In the genomic region with DNA sequence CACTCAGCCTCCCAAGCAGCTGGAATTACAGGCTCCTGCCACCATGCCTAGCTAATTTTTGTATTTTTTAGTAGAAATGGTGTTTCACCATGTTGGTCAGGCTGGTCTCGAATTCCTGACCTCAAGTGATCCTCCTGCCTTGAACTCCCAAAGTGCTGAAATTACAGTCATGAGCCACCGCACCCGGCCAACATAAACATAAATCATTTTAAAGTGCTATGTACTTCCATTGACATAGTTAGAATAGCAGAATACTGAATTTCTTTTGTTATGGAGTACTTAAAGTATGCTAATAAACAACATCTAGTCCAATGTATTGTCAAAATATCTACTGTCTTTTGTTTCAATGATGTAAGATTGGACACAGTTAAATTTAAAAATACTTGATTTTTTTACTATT, we compare ENCODE assay signal across 28 cellular contexts.
"Had no signal": no experiment of that assay in that cellular context is flagged by ENCODE, and none has a peak within 500 bp of the region (broad histone marks: within the 10 kb centered on the region; RNA-seq: fewer than 3 reads in every experiment).

No MANE protein-coding gene starts in this region.

- H3K4me3 ChIP-seq: ascending aorta, breast epithelium, cardiac muscle cell, coronary artery, dorsolateral prefrontal cortex, esophagus muscularis mucosa, gastroesophageal sphincter had no signal

- DNase-seq: activated CD4-positive, alpha-beta memory T cell treated with anti-CD3 and anti-CD28 coated beads, Interleukin-2, amount 10 ng/mL, durations not matched to agents 7 days and 5 days; activated CD4-positive, alpha-beta T cell treated with anti-CD3 and anti-CD28 coated beads for 1 hour; activated CD4-positive, alpha-beta T cell treated with anti-CD3 and anti-CD28 coated beads for 4 hours; activated CD4-positive, alpha-beta T cell treated with anti-CD3 and anti-CD28 coated beads, Interleukin-2, amount 10 ng/mL, durations not matched to agents 7 days and 5 days; activated CD4-positive, alpha-beta T cell treated with anti-CD3 and anti-CD28 coated beads, Interleukin-2, amount 50 U/mL, for 4 hours; activated CD8-positive, alpha-beta memory T cell treated with anti-CD3 and anti-CD28 coated beads, Interleukin-2, amount 50 U/mL, for 48 hours; activated gamma-delta T cell; activated naive CD4-positive, alpha-beta T cell; activated naive CD4-positive, alpha-beta T cell treated with anti-CD3 and anti-CD28 coated beads, Interleukin-2, amount 10 ng/mL, durations not matched to agents 7 days and 5 days; activated naive CD8-positive, alpha-beta T cell treated with anti-CD3 and anti-CD28 coated beads, Interleukin-2, amount 10 ng/mL, durations not matched to agents 7 days and 5 days; activated T-cell treated with anti-CD3 and anti-CD28 coated beads for 4 hours; activated T-cell treated with anti-CD3 and anti-CD28 coated beads, Interleukin-2, amount 50 U/mL, for 24 hours; activated T-cell treated with anti-CD3 and anti-CD28 coated beads, Interleukin-2, amount 50 U/mL, for 72 hours; central memory CD4-positive, alpha-beta T cell; cerebellar nuclear complex; dorsolateral prefrontal cortex; effector memory CD8-positive, alpha-beta T cell; erythroblast; foreskin keratinocyte; T-helper 2 cell had no signal

- H3K36me3 ChIP-seq: ascending aorta, breast epithelium, cardiac muscle cell, esophagus muscularis mucosa, gastroesophageal sphincter had no signal

- H3K27me3 ChIP-seq: ascending aorta, breast epithelium, cardiac muscle cell, dorsolateral prefrontal cortex, esophagus muscularis mucosa, foreskin keratinocyte, gastroesophageal sphincter had no signal

- H3K27ac ChIP-seq: ascending aorta, breast epithelium, cardiac muscle cell, coronary artery, esophagus muscularis mucosa, foreskin keratinocyte, gastroesophageal sphincter, VCaP had no signal

- H3K9me3 ChIP-seq: ascending aorta, breast epithelium, esophagus muscularis mucosa, gastroesophageal sphincter had no signal

- H3K4me1 ChIP-seq: ascending aorta, breast epithelium, foreskin keratinocyte, gastroesophageal sphincter had no signal

- FAIRE-seq: TTC549 had no signal
